In the genomic region with DNA sequence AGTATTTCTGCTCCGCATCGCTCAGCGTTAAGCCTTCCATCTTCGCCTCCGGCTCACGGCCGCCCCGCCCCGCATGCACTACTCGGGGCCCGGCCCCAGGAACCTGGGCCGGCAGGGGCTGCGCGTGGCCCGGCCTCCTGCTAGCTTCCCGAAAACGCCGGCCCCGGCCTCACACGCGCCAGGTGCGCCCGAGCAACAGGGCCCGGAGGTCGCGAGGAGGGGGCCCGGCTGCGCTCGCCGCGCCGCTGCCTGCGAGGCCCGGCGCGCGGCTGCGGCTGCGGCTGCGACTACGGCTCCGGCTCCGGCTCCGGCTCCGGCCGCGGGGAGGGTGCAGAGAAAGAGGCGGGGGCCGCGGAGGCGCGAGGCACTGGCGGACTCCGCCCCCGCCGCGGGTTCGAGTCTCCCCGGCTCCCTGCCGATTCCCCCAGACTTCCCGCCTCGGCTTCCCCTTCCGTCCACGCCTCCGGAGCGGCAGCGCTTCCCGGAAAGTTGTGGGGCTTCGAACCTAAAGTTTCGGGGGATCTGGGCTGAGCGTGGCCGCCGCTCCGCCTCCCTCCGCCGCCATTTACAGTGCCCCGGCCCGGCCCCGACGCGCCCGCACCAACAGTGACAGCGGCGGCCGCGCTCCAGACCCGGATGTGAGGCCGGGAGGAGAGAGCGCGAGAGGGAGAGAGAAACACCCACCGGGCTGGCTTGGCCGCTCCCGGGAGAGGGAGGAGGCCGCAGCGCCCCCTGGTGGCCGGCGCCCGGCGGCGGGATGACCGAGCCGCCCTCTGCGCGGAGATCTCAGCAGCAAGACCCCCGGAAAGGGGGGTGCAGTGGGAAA, we compare ENCODE assay signal across 1 cellular context.
TF ChIP-seq lines count a peak whose summit lies in the region.

A gene with protein sequence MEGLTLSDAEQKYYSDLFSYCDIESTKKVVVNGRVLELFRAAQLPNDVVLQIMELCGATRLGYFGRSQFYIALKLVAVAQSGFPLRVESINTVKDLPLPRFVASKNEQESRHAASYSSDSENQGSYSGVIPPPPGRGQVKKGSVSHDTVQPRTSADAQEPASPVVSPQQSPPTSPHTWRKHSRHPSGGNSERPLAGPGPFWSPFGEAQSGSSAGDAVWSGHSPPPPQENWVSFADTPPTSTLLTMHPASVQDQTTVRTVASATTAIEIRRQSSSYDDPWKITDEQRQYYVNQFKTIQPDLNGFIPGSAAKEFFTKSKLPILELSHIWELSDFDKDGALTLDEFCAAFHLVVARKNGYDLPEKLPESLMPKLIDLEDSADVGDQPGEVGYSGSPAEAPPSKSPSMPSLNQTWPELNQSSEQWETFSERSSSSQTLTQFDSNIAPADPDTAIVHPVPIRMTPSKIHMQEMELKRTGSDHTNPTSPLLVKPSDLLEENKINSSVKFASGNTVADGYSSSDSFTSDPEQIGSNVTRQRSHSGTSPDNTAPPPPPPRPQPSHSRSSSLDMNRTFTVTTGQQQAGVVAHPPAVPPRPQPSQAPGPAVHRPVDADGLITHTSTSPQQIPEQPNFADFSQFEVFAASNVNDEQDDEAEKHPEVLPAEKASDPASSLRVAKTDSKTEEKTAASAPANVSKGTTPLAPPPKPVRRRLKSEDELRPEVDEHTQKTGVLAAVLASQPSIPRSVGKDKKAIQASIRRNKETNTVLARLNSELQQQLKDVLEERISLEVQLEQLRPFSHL (minus strand): TSS at position 611 of the 826 bp plus-strand sequence. CDS start 571 bp downstream, at position 40.

TF ChIP-seq in K562, 482 proteins besides CTCF, POLR2A, EP300 and RAD21 (continued from another document and continues in another):
- TF ChIP-seq, protein P1, sequence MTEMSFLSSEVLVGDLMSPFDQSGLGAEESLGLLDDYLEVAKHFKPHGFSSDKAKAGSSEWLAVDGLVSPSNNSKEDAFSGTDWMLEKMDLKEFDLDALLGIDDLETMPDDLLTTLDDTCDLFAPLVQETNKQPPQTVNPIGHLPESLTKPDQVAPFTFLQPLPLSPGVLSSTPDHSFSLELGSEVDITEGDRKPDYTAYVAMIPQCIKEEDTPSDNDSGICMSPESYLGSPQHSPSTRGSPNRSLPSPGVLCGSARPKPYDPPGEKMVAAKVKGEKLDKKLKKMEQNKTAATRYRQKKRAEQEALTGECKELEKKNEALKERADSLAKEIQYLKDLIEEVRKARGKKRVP (CRISPR knock-in tag; IDR thresholded peaks at IDR 0.05) = no peak
- TF ChIP-seq ASH1L (IDR thresholded peaks at IDR 0.05; ENCODE audit: borderline replicate concordance, low read depth, partially characterized antibody) (no peak), POU5F1 (IDR thresholded peaks at IDR 0.05; ENCODE audit: borderline replicate concordance, low read depth, low read length, partially characterized antibody) (no peak), MAFG (tag; conservative IDR thresholded peaks at IDR 0.05) (no peak), JUND (IDR thresholded peaks at IDR 0.05; ENCODE audit: borderline replicate concordance, low read depth, low read length) (no peak; the same call in 1 of the 2 replicates), JUND (tag; IDR thresholded peaks at IDR 0.05; ENCODE audit: borderline replicate concordance, low read depth, low read length) (no peak; the same call in 2 of the 3 replicates), TEAD1 (CRISPR knock-in tag; IDR thresholded peaks at IDR 0.05) (peak in 1 of 2 experiments; percentile 56; a peak in 1 of 4 replicates), BCL6 (CRISPR knock-in tag; IDR thresholded peaks at IDR 0.05) (no peak), ZNF512 (tag; IDR thresholded peaks at IDR 0.05) (no peak), ZNF696 (CRISPR knock-in tag; conservative IDR thresholded peaks at IDR 0.05) (no peak), MEIS2 (IDR thresholded peaks at IDR 0.05; ENCODE audit: partially characterized antibody) (no peak), ESRRA (IDR thresholded peaks at IDR 0.05; ENCODE audit: borderline replicate concordance, low read depth) (no peak), PHTF2 (CRISPR knock-in tag; IDR thresholded peaks at IDR 0.05) (no peak), DNMT1 (IDR thresholded peaks at IDR 0.05) (no peak), NUFIP1 (IDR thresholded peaks at IDR 0.05; ENCODE audit: partially characterized antibody) (no peak), KHSRP (IDR thresholded peaks at IDR 0.05) (no peak), MCM7 (IDR thresholded peaks at IDR 0.05) (no peak), ZNF584 (CRISPR knock-in tag; IDR thresholded peaks at IDR 0.05; ENCODE audit: low read depth) (no peak), ZNF830 (CRISPR knock-in tag; IDR thresholded peaks at IDR 0.05) (no peak), ATF2 (CRISPR knock-in tag; IDR thresholded peaks at IDR 0.05) (no peak), ERF (CRISPR knock-in tag; IDR thresholded peaks at IDR 0.05) (no peak), CREM (IDR thresholded peaks at IDR 0.05; ENCODE audit: low read depth) (peak; percentile 52; the same call in 1 of the 2 replicates), MTA2 (IDR thresholded peaks at IDR 0.05; ENCODE audit: low read depth) (no peak), CREB1 (IDR thresholded peaks at IDR 0.05) (peak; percentile 66; the same call in 1 of the 2 replicates), CREB1 (CRISPR knock-in tag; IDR thresholded peaks at IDR 0.05) (peak; percentile 40; the same call in 1 of the 2 replicates), E4F1 (CRISPR knock-in tag; IDR thresholded peaks at IDR 0.05; ENCODE audit: borderline replicate concordance) (no peak), ZNF3 (CRISPR knock-in tag; IDR thresholded peaks at IDR 0.05) (no peak), PURB (CRISPR knock-in tag; IDR thresholded peaks at IDR 0.05; ENCODE audit: low read depth) (no peak), ZNF232 (CRISPR knock-in tag; IDR thresholded peaks at IDR 0.05) (no peak), CC2D1A (IDR thresholded peaks at IDR 0.05) (no peak), HNRNPL (IDR thresholded peaks at IDR 0.05; ENCODE audit: low read depth, low read length) (0 out of 2 replicates have a peak, but pooled peaks have one; percentile 59), ARID1B (IDR thresholded peaks at IDR 0.05) (no peak), ARID3B (CRISPR knock-in tag; IDR thresholded peaks at IDR 0.05; ENCODE audit: borderline replicate concordance) (no peak), ZNF217 (CRISPR knock-in tag; IDR thresholded peaks at IDR 0.05) (no peak), LEF1 (IDR thresholded peaks at IDR 0.05) (no peak), E2F3 (CRISPR knock-in tag; IDR thresholded peaks at IDR 0.05) (peak; percentile 68)
- TF ChIP-seq, protein P2, sequence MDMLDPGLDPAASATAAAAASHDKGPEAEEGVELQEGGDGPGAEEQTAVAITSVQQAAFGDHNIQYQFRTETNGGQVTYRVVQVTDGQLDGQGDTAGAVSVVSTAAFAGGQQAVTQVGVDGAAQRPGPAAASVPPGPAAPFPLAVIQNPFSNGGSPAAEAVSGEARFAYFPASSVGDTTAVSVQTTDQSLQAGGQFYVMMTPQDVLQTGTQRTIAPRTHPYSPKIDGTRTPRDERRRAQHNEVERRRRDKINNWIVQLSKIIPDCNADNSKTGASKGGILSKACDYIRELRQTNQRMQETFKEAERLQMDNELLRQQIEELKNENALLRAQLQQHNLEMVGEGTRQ (CRISPR knock-in tag; IDR thresholded peaks at IDR 0.05) = no peak
- TF ChIP-seq, protein P3, sequence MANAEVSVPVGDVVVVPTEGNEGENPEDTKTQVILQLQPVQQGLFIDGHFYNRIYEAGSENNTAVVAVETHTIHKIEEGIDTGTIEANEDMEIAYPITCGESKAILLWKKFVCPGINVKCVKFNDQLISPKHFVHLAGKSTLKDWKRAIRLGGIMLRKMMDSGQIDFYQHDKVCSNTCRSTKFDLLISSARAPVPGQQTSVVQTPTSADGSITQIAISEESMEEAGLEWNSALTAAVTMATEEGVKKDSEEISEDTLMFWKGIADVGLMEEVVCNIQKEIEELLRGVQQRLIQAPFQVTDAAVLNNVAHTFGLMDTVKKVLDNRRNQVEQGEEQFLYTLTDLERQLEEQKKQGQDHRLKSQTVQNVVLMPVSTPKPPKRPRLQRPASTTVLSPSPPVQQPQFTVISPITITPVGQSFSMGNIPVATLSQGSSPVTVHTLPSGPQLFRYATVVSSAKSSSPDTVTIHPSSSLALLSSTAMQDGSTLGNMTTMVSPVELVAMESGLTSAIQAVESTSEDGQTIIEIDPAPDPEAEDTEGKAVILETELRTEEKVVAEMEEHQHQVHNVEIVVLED (CRISPR knock-in tag; IDR thresholded peaks at IDR 0.05) = peak; percentile 12
- TF ChIP-seq, protein P4, sequence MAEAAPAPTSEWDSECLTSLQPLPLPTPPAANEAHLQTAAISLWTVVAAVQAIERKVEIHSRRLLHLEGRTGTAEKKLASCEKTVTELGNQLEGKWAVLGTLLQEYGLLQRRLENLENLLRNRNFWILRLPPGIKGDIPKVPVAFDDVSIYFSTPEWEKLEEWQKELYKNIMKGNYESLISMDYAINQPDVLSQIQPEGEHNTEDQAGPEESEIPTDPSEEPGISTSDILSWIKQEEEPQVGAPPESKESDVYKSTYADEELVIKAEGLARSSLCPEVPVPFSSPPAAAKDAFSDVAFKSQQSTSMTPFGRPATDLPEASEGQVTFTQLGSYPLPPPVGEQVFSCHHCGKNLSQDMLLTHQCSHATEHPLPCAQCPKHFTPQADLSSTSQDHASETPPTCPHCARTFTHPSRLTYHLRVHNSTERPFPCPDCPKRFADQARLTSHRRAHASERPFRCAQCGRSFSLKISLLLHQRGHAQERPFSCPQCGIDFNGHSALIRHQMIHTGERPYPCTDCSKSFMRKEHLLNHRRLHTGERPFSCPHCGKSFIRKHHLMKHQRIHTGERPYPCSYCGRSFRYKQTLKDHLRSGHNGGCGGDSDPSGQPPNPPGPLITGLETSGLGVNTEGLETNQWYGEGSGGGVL (CRISPR knock-in tag; IDR thresholded peaks at IDR 0.05) = no peak
- TF ChIP-seq, protein P5, sequence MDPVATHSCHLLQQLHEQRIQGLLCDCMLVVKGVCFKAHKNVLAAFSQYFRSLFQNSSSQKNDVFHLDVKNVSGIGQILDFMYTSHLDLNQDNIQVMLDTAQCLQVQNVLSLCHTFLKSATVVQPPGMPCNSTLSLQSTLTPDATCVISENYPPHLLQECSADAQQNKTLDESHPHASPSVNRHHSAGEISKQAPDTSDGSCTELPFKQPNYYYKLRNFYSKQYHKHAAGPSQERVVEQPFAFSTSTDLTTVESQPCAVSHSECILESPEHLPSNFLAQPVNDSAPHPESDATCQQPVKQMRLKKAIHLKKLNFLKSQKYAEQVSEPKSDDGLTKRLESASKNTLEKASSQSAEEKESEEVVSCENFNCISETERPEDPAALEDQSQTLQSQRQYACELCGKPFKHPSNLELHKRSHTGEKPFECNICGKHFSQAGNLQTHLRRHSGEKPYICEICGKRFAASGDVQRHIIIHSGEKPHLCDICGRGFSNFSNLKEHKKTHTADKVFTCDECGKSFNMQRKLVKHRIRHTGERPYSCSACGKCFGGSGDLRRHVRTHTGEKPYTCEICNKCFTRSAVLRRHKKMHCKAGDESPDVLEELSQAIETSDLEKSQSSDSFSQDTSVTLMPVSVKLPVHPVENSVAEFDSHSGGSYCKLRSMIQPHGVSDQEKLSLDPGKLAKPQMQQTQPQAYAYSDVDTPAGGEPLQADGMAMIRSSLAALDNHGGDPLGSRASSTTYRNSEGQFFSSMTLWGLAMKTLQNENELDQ (CRISPR knock-in tag; IDR thresholded peaks at IDR 0.05; ENCODE audit: borderline replicate concordance) = no peak
- TF ChIP-seq, protein P6, sequence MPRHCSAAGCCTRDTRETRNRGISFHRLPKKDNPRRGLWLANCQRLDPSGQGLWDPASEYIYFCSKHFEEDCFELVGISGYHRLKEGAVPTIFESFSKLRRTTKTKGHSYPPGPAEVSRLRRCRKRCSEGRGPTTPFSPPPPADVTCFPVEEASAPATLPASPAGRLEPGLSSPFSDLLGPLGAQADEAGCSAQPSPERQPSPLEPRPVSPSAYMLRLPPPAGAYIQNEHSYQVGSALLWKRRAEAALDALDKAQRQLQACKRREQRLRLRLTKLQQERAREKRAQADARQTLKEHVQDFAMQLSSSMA (CRISPR knock-in tag; IDR thresholded peaks at IDR 0.05) = no peak
